13 cellular contexts compared by ENCODE assay signal in the genomic region with DNA sequence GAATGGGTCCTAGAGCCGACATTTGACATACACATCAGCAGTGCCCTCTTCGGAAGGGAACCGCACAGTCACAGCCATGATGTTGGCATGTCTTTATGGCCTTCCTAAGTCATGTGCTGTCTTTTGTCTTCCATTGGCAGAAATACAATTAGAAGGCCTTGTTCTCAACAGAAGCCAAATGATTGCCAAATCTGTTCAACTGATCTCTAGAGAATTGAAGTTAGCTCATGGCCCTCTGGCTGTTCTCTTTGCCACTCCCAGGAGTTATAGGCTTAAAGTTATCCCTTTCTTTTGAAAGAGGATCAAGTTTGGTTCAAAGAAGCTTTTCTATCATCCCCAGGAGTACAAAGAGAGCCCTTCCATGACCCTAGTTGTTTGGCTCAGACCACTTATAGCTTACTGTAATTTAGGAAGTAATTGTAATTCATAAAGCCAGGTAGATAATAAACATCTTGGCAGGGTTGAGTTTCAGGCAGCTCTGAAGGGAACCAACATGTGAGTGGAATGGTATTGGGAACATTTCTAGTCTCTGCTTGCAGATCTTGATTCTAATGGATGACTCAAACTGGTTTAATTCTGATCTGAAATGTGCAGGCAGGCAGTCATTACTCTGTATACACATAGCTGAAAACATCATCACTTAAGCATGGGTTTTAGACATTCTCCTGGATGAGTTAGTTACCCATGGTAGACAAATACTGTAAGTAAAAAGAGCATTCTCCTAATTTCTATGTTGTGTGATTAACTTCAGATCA.
A peak's percentile ranks its signal among the peaks of the same experiment; 100 is the strongest.
DNase-seq lines count a peak whose midpoint lies in the region; ATAC-seq and TF ChIP-seq lines count a peak whose summit lies in the region.
"Had no signal": no experiment of that assay in that cellular context is flagged by ENCODE, and none has a peak within 500 bp of the region (broad histone marks: within the 10 kb centered on the region; RNA-seq: fewer than 3 reads in every experiment).

No MANE protein-coding gene starts in this region.

- intact Hi-C loops in CD4-positive, alpha-beta T cell (cut with DNase I, micrococcal nuclease) = no loop called here

- H3K27me3 ChIP-seq in CD4-positive, alpha-beta T cell (ENCODE audit: control insufficient read depth, insufficient read depth, low read length) = no peaks in the 10 kb centered on the region
- H3K27me3 ChIP-seq: BLaER1 had no signal

- DNase-seq in COLO829 (ENCODE audit: low spot score) (peak; percentile 15), amniotic epithelial cell (ENCODE audit: low read depth) (peak; percentile 47), globus pallidus (ENCODE audit: low spot score) (peak; percentile 84), renal cortical epithelial cell (ENCODE audit: low read depth) (peak; percentile 46), NCI-H526 treated with DMSO at 0.1 percent for 48 hours (lab: John Stamatoyannopoulos, UW) (no peak)
- no peak for DNase-seq in CD4-positive, alpha-beta T cell
- DNase-seq: activated CD4-positive, alpha-beta T cell treated with anti-CD3 and anti-CD28 coated beads for 1 hour; activated gamma-delta T cell; NCI-H187; RPMI8226 had no signal

- no peak overlapping the region for H3K4me3 Mint-ChIP-seq in CD4-positive, alpha-beta T cell

- no peaks in the 10 kb centered on the region for H3K9me3 Mint-ChIP-seq in CD4-positive, alpha-beta T cell

- no peak overlapping the region for H3K27ac Mint-ChIP-seq in CD4-positive, alpha-beta T cell

- TF ChIP-seq CTCF in CD4-positive, alpha-beta T cell (IDR thresholded peaks at IDR 0.05) = no peak

- CTCF ChIA-PET in CD4-positive, alpha-beta T cell (lab: Charles Lee) = interaction anchor here (1.1 kb wide), 1 partner anchor 9 kb away, joined by 3 read pairs; no protein-coding TSS in a partner anchor

- no peaks in the 10 kb centered on the region for H3K9me3 ChIP-seq in CD4-positive, alpha-beta T cell (ENCODE audit: control insufficient read depth, low read length)
- H3K9me3 ChIP-seq: BLaER1 had no signal

- H3K36me3 Mint-ChIP-seq in CD4-positive, alpha-beta T cell (ENCODE audit: low read depth) = no peaks in the 10 kb centered on the region

- no peaks in the 10 kb centered on the region for H3K27me3 Mint-ChIP-seq in CD4-positive, alpha-beta T cell

- ATAC-seq in HG03196 (IDR thresholded peaks at IDR 0.05; ENCODE audit: unreplicated experiment) = no peak
- no peak for ATAC-seq in CD4-positive, alpha-beta T cell (ENCODE audit: poor library complexity)
- no peak for ATAC-seq in GM19035 (IDR thresholded peaks at IDR 0.05; ENCODE audit: unreplicated experiment)

- POLR2A ChIA-PET in CD4-positive, alpha-beta T cell (lab: Charles Lee) = no interaction called here

- no peak overlapping the region for H3K27ac ChIP-seq in CD4-positive, alpha-beta T cell (ENCODE audit: low read depth, low read length)
- H3K27ac ChIP-seq: BLaER1 had no signal

- H3K4me1 Mint-ChIP-seq in CD4-positive, alpha-beta T cell (ENCODE audit: low read depth) = no peaks in the 10 kb centered on the region

Comparison
In these comparisons a context has a peak if more than half of its experiments do, and no peak if none do; other contexts are left out.
1. DNase-seq: peak in COLO829 (single experiment), amniotic epithelial cell (single experiment), globus pallidus (single experiment) and renal cortical epithelial cell (single experiment); none in NCI-H526 treated with DMSO at 0.1 percent for 48 hours (single experiment) and CD4-positive, alpha-beta T cell (0 of 10).